Comparison of ENCODE assay signal across 8 cellular contexts in genomic region chr6:13302751-13303667, GRCh38. TPM values are rescaled to one million over a fixed set of nuclear protein-coding genes. Genes with fewer than 3 reads are reported as not detected.
DNase-seq lines count a peak whose midpoint lies in the region; ATAC-seq and TF ChIP-seq lines count a peak whose summit lies in the region.

No MANE protein-coding gene starts in this region.

- peak overlapping the region in 1 of 3 experiments; percentile 34; a peak in 1 of 7 replicates for H3K27ac Mint-ChIP-seq in H9

- H3K4me3 Mint-ChIP-seq in H9, result no peak overlapping the region

- no peak overlapping the region for H3K56ac ChIP-seq in H9 (ENCODE audit: insufficient read length, low read depth, low read length)

- ATAC-seq in HG02885 (IDR thresholded peaks at IDR 0.05; ENCODE audit: poor library complexity, unreplicated experiment) (peak; percentile 63), left cardiac atrium (peak; percentile 56 to 88)

- peak in 3 of 4 donors; percentile 51 to 87 (median 56) for TF ChIP-seq EP300 in sigmoid colon (IDR thresholded peaks at IDR 0.05)

- H3K9ac ChIP-seq in OCI-LY3 (ENCODE audit: low read length) (peak overlapping the region; percentile 63), H9 (ENCODE audit: extremely low read depth, insufficient read length, low read length) (no peak overlapping the region)

- no peaks in the 10 kb centered on the region for H3K23me2 ChIP-seq in H9 (ENCODE audit: insufficient read length, low read depth, low read length, poor library complexity, severe bottlenecking)

- TF ChIP-seq POLR2A in adrenal gland (IDR thresholded peaks at IDR 0.05) (no peak), sigmoid colon (IDR thresholded peaks at IDR 0.05) (no peak)

- no peak overlapping the region for H3K18ac ChIP-seq in H9 (ENCODE audit: insufficient read length, low read depth, low read length)

- H3K4me1 ChIP-seq in OCI-LY3 (ENCODE audit: low read length), result peaks cover 97% of the 10 kb centered on the region
- peaks cover 16 to 17% of the 10 kb centered on the region in 2 donors for H3K4me1 ChIP-seq in adrenal gland (replicated peaks in 1 of 2)
- H3K4me1 ChIP-seq in sigmoid colon, result peaks cover 0 to 26% (median 21%) of the 10 kb centered on the region in 4 donors
- H3K4me1 ChIP-seq in H9 (ENCODE audit: insufficient read depth, low read length), result no peaks in the 10 kb centered on the region

- no peak overlapping the region for H2AFZ ChIP-seq in OCI-LY3 (ENCODE audit: low read depth, low read length)
- no peak overlapping the region for H2AFZ ChIP-seq in H9 (ENCODE audit: low read length)

- H4K20me1 ChIP-seq in OCI-LY3 (ENCODE audit: insufficient read depth, low read length) (no peaks in the 10 kb centered on the region), H9 (ENCODE audit: control insufficient read depth, insufficient read depth, insufficient read length) (no peaks in the 10 kb centered on the region)

- H3K27me3 ChIP-seq in OCI-LY3 (ENCODE audit: low read depth, low read length) (no peaks in the 10 kb centered on the region), adrenal gland (no peaks in the 10 kb centered on the region), sigmoid colon (no peaks in the 10 kb centered on the region), H9 (ENCODE audit: insufficient read depth, low read length) (no peaks in the 10 kb centered on the region)

- H2BK20ac ChIP-seq in H9 (ENCODE audit: low read depth, low read length, poor library complexity, severe bottlenecking), result no peak overlapping the region

- DNase-seq in stimulated activated CD4-positive, alpha-beta T cell treated with anti-CD3 and anti-CD28 coated beads, Interleukin-12 subunit alpha, Interleukin-12 subunit beta, amount 100 ng/mL, for 24 hours (ENCODE audit: low read depth in 2 of 2), result peak; percentile 5 to 27
- no peak for DNase-seq in stimulated activated CD4-positive, alpha-beta T cell treated with anti-CD3 and anti-CD28 coated beads, Interleukin-4, amount 100 ng/mL, for 1 hour
- DNase-seq in adrenal gland (peak; percentile 72 to 89 (median 85)), left cardiac atrium (peak; percentile 66), sigmoid colon (peak; percentile 78), H9 (no peak)

- H2AK5ac ChIP-seq in H9 (ENCODE audit: insufficient read length, low read length), result no peak overlapping the region

- intact Hi-C loops in adrenal gland (cut with DNase I), result no loop called here
- intact Hi-C loops in left cardiac atrium (cut with DNase I), result loop anchor here in 1 of 2 donors (10.0 kb wide), 1 partner anchor 108 kb away; no protein-coding TSS in a partner anchor
- intact Hi-C loops in sigmoid colon (cut with DNase I), result no loop called here

- no peak overlapping the region for H4K91ac ChIP-seq in H9 (ENCODE audit: insufficient read length, low read depth, low read length)

- WGBS in adrenal gland, 4 donors, result 37 to 53% (median 47%) methylated on average over 17 of the region's 17 CpGs
- 30 to 54% methylated on average over 17 of the region's 17 CpGs for WGBS in sigmoid colon, 2 donors
- WGBS in H9 (ENCODE audit: extremely low coverage, insufficient read length, low lambda C conversion rate), result no CpG with 5 or more reads among the region's 17 CpGs

- H3K23ac ChIP-seq in H9 (ENCODE audit: insufficient read length, low read depth, low read length), result no peak overlapping the region

- no peaks in the 10 kb centered on the region for H3K4me1 Mint-ChIP-seq in H9

- H2BK15ac ChIP-seq in H9 (ENCODE audit: low read depth, low read length), result no peak overlapping the region

- no peak overlapping the region for H3T11ph ChIP-seq in H9 (ENCODE audit: low read length)

- H2BK12ac ChIP-seq in H9 (ENCODE audit: insufficient read length, low read depth, low read length), result no peak overlapping the region

- TF ChIP-seq CTCF in OCI-LY3 (IDR thresholded peaks at IDR 0.05; ENCODE audit: low read depth, low read length) (no peak), adrenal gland (IDR thresholded peaks at IDR 0.05) (no peak), sigmoid colon (IDR thresholded peaks at IDR 0.05) (no peak), H9 (conservative IDR thresholded peaks at IDR 0.05) (no peak)

- no peaks in the 10 kb centered on the region for H3K27me3 Mint-ChIP-seq in H9 (ENCODE audit: low read depth)

- H3K36me3 ChIP-seq in OCI-LY3 (replicated peaks; ENCODE audit: low read depth, low read length), result peaks cover 10% of the 10 kb centered on the region
- peaks cover 0 to 7% of the 10 kb centered on the region in 2 donors for H3K36me3 ChIP-seq in adrenal gland (replicated peaks in 1 of 2)
- peaks cover 0 to 49% (median 0%) of the 10 kb centered on the region in 4 donors for H3K36me3 ChIP-seq in sigmoid colon

- H3K9me3 Mint-ChIP-seq in H9, result no peaks in the 10 kb centered on the region

- no peak overlapping the region for H2BK120ac ChIP-seq in H9 (ENCODE audit: low read depth, low read length, poor library complexity, severe bottlenecking)

- no peak overlapping the region for H4K8ac ChIP-seq in H9 (replicated peaks; ENCODE audit: insufficient read length, low read depth, low read length)

- H3K27ac ChIP-seq in OCI-LY3 (ENCODE audit: low read length), result peak overlapping the region; percentile 91
- peak overlapping the region in 4 of 5 donors; percentile 44 to 80 (median 68) for H3K27ac ChIP-seq in adrenal gland
- H3K27ac ChIP-seq in sigmoid colon, result peak overlapping the region; percentile 41 to 74 (median 58)
- no peak overlapping the region for H3K27ac ChIP-seq in H9 (ENCODE audit: insufficient read length, low read depth, low read length)

- H3K9me3 ChIP-seq in OCI-LY3 (ENCODE audit: insufficient read depth, low read length) (no peaks in the 10 kb centered on the region), adrenal gland (replicated peaks in 1 of 3) (no peaks in the 10 kb centered on the region), sigmoid colon (no peaks in the 10 kb centered on the region), H9 (ENCODE audit: control insufficient read depth, low read depth, low read length) (no peaks in the 10 kb centered on the region)

- H3K79me1 ChIP-seq in H9 (ENCODE audit: insufficient read depth, low read depth, low read length, poor library complexity, severe bottlenecking), result no peaks in the 10 kb centered on the region

- peak overlapping the region; percentile 68 for H3K4me3 ChIP-seq in OCI-LY3 (ENCODE audit: low read length)
- no peak overlapping the region for H3K4me3 ChIP-seq in adrenal gland
- peak overlapping the region; percentile 2 to 28 (median 13) for H3K4me3 ChIP-seq in sigmoid colon

- no peak overlapping the region; the same call in 1 of the 2 replicates for H3K4ac ChIP-seq in H9 (ENCODE audit: low read depth, low read length)

- H4K5ac ChIP-seq in H9 (ENCODE audit: insufficient read length, low read depth, low read length), result no peak overlapping the region

- H3K79me2 ChIP-seq in OCI-LY3 (ENCODE audit: low read length) (no peaks in the 10 kb centered on the region), H9 (ENCODE audit: insufficient read depth, low read length) (no peaks in the 10 kb centered on the region)

- peaks cover 18 to 61% (median 61%) of the 10 kb centered on the region in 3 experiments; a peak in 6 of 7 replicates for H3K36me3 Mint-ChIP-seq in H9 (ENCODE audit: insufficient read depth in 1 of 3, low read depth in 3 of 3)

- no peak overlapping the region for H2BK5ac ChIP-seq in H9 (ENCODE audit: insufficient read length, low read length)

- no peak overlapping the region for H3K14ac ChIP-seq in H9 (ENCODE audit: insufficient read depth, low read length)

- H3K4me2 ChIP-seq in OCI-LY3 (ENCODE audit: low read length) (peak overlapping the region; percentile 92), H9 (ENCODE audit: insufficient read depth, insufficient read length, low read length) (no peak overlapping the region)

RNA-seq across cellular contexts. Expression of gene TBC1D7, which starts 25.3 kb away (rescaled TPM):
- 10 to 100 TPM in 6 of 8 donors, 1 to 10 TPM in 2; 8.0 to 19.4 (median 12.4) TPM for total RNA-seq in adrenal gland
- polyA plus RNA-seq in adrenal gland, result 10 to 100 TPM in 1 of 3 donors, 1 to 10 TPM in 2; 8.3 to 13.0 (median 8.9) TPM
- total RNA-seq in left cardiac atrium, result 10 to 100 TPM; 21.6 to 36.3 TPM
- 10 to 100 TPM in 2 of 4 donors, 1 to 10 TPM in 2; 7.2 to 13.8 (median 11.2) TPM for total RNA-seq in sigmoid colon
- polyA plus RNA-seq in sigmoid colon, result 10 to 100 TPM; 20.3 to 33.6 (median 24.0) TPM
- 33.9 and 36.9 TPM in 2 replicates for total RNA-seq in H9 (2021)

Comparison
In these comparisons a context has a peak if more than half of its experiments do, and no peak if none do; other contexts are left out.
1. DNase-seq: peak in stimulated activated CD4-positive, alpha-beta T cell treated with anti-CD3 and anti-CD28 coated beads, Interleukin-12 subunit alpha, Interleukin-12 subunit beta, amount 100 ng/mL, for 24 hours (2 of 2), adrenal gland (7 of 7), left cardiac atrium (single experiment) and sigmoid colon (single experiment); none in stimulated activated CD4-positive, alpha-beta T cell treated with anti-CD3 and anti-CD28 coated beads, Interleukin-4, amount 100 ng/mL, for 1 hour (single experiment) and H9 (single experiment).
2. H3K4me3 ChIP-seq: peak in OCI-LY3 (single experiment) and sigmoid colon (4 of 4); none in adrenal gland (0 of 4).